In genomic region chr6:119078449-119079287, GRCh38 we compare ENCODE assay signal across 1 cellular context.
TF ChIP-seq lines count a peak whose summit lies in the region.

Gene FAM184A, minus strand, starts transcription at chr6:119078664. Its CDS starts 365 bp downstream, at chr6:119078299.

TF ChIP-seq in K562, 482 proteins besides CTCF, POLR2A, EP300 and RAD21 (continued from another document and continues in another):
- TF ChIP-seq CUX1 (CRISPR knock-in tag; IDR thresholded peaks at IDR 0.05) (no peak), SMAD3 (CRISPR knock-in tag; conservative IDR thresholded peaks at IDR 0.05) (no peak), RFX5 (IDR thresholded peaks at IDR 0.05; ENCODE audit: low read depth, low read length) (no peak), CSDE1 (IDR thresholded peaks at IDR 0.05) (no peak), ZNF766 (CRISPR knock-in tag; conservative IDR thresholded peaks at IDR 0.05) (peak; percentile 69; the same call in 1 of the 2 replicates), HNRNPLL (IDR thresholded peaks at IDR 0.05; ENCODE audit: low read depth, low read length, poor library complexity, severe bottlenecking) (peak; percentile 80), SETDB1 (IDR thresholded peaks at IDR 0.05; ENCODE audit: low read length) (no peak), RB1 (IDR thresholded peaks at IDR 0.05; ENCODE audit: low read depth) (peak; percentile 92), ZNF133 (CRISPR knock-in tag; IDR thresholded peaks at IDR 0.05) (no peak), TSHZ1 (CRISPR knock-in tag; IDR thresholded peaks at IDR 0.05) (no peak), ZC3H8 (IDR thresholded peaks at IDR 0.05) (no peak), ZNF444 (CRISPR knock-in tag; IDR thresholded peaks at IDR 0.05) (no peak), ZNF121 (CRISPR knock-in tag; conservative IDR thresholded peaks at IDR 0.05) (no peak), NONO (IDR thresholded peaks at IDR 0.05; ENCODE audit: low read depth in 2 of 2, low read length in 1 of 2) (peak in 1 of 2 experiments; percentile 74; a peak in 2 of 4 replicates), ARID4B (CRISPR knock-in tag; IDR thresholded peaks at IDR 0.05) (peak; percentile 41; the same call in 1 of the 2 replicates), KLF6 (CRISPR knock-in tag; IDR thresholded peaks at IDR 0.05; ENCODE audit: borderline replicate concordance) (no peak), MCM2 (IDR thresholded peaks at IDR 0.05; ENCODE audit: low read depth) (no peak), AFF4 (CRISPR knock-in tag; IDR thresholded peaks at IDR 0.05) (peak; percentile 73; the same call in 1 of the 2 replicates), TBP (optimal IDR thresholded peaks at IDR 0.05; ENCODE audit: low read depth, low read length) (peak; percentile 57), HMG20B (CRISPR knock-in tag; IDR thresholded peaks at IDR 0.05) (no peak), SIRT6 (IDR thresholded peaks at IDR 0.05; ENCODE audit: low read depth, low read length) (no peak), ZNF253 (CRISPR knock-in tag; conservative IDR thresholded peaks at IDR 0.05) (no peak), HINFP (tag; conservative IDR thresholded peaks at IDR 0.05; ENCODE audit: low read depth) (no peak), KAT8 (IDR thresholded peaks at IDR 0.05; ENCODE audit: low read depth) (no peak), FOXP4 (CRISPR knock-in tag; IDR thresholded peaks at IDR 0.05; ENCODE audit: borderline replicate concordance) (peak; percentile 73; the same call in 1 of the 2 replicates), TAF9B (IDR thresholded peaks at IDR 0.05; ENCODE audit: partially characterized antibody) (no peak), ZNF174 (CRISPR knock-in tag; IDR thresholded peaks at IDR 0.05) (no peak), ELK3 (CRISPR knock-in tag; IDR thresholded peaks at IDR 0.05) (no peak), STAT6 (CRISPR knock-in tag; IDR thresholded peaks at IDR 0.05) (no peak)
